Comparison of ENCODE assay signal across 13 cellular contexts in the genomic region with DNA sequence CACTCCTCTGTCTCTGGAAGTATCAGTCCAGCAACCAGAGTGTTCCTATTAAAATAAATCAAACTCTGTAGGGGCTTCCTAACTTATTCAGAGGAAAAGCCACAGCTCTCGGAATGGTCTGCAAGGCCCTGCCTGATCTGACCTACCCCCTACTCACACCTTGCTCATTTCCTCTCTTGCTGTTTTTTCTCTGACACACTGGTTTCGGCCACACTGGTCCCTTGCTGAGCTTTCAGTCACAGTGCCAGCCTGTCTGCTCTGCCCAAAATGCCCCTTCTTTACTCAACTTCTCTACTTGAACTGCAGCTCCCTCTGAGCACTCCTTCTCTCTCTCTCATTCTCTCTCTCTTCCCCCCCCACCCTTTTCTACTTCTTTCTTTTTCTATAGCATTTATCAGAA.
DNase-seq lines count a peak whose midpoint lies in the region; ATAC-seq and TF ChIP-seq lines count a peak whose summit lies in the region.
"Had no signal": no experiment of that assay in that cellular context is flagged by ENCODE, and none has a peak within 500 bp of the region (broad histone marks: within the 10 kb centered on the region; RNA-seq: fewer than 3 reads in every experiment).

No MANE protein-coding gene starts in this region.

- TF ChIP-seq POLR2A in transverse colon (IDR thresholded peaks at IDR 0.05) = no peak

- no peaks in the 10 kb centered on the region for H3K27me3 ChIP-seq in transverse colon

- no peaks in the 10 kb centered on the region for H3K36me3 Mint-ChIP-seq in activated T-cell treated with anti-CD3 and anti-CD28 coated beads, Interleukin-2, amount 50 U/mL, for 72 hours (ENCODE audit: insufficient read depth in 2 of 2)
- peaks cover 7% of the 10 kb centered on the region for H3K36me3 Mint-ChIP-seq in activated naive CD8-positive, alpha-beta T cell treated with anti-CD3 and anti-CD28 coated beads, Interleukin-2, amount 50 U/mL, for 24 hours (ENCODE audit: low read depth)

- TF ChIP-seq EP300 in transverse colon (IDR thresholded peaks at IDR 0.05; ENCODE audit: low read depth) = no peak

- H3K4me1 ChIP-seq in transverse colon = peaks cover 0 to 16% (median 3%) of the 10 kb centered on the region in 4 donors

- 78 to 90% methylated on average over 2 of the region's 2 CpGs for WGBS in transverse colon (ENCODE audit: low coverage in 1 of 2), 2 donors

- H3K27ac Mint-ChIP-seq in activated T-cell treated with anti-CD3 and anti-CD28 coated beads, Interleukin-2, amount 50 U/mL, for 72 hours = peak overlapping the region; percentile 8
- peak overlapping the region; percentile 39 for H3K27ac Mint-ChIP-seq in activated naive CD8-positive, alpha-beta T cell treated with anti-CD3 and anti-CD28 coated beads, Interleukin-2, amount 50 U/mL, for 24 hours

- intact Hi-C loops in transverse colon (cut with DNase I; ENCODE audit: low total_unique reads) = no loop called here

- no peaks in the 10 kb centered on the region for H3K9me3 ChIP-seq in transverse colon

- H3K4me1 Mint-ChIP-seq in activated T-cell treated with anti-CD3 and anti-CD28 coated beads, Interleukin-2, amount 50 U/mL, for 72 hours (ENCODE audit: low read depth) = peaks cover 33% of the 10 kb centered on the region
- H3K4me1 Mint-ChIP-seq in activated naive CD8-positive, alpha-beta T cell treated with anti-CD3 and anti-CD28 coated beads, Interleukin-2, amount 50 U/mL, for 24 hours = peaks cover 37% of the 10 kb centered on the region

- TF ChIP-seq CTCF in transverse colon (IDR thresholded peaks at IDR 0.05) = no peak

- no peak overlapping the region for H3K4me3 Mint-ChIP-seq in activated T-cell treated with anti-CD3 and anti-CD28 coated beads, Interleukin-2, amount 50 U/mL, for 72 hours
- H3K4me3 Mint-ChIP-seq in activated naive CD8-positive, alpha-beta T cell treated with anti-CD3 and anti-CD28 coated beads, Interleukin-2, amount 50 U/mL, for 24 hours = no peak overlapping the region
- H3K4me3 Mint-ChIP-seq: memory B cell, T-cell had no signal

- H3K27me3 Mint-ChIP-seq in activated T-cell treated with anti-CD3 and anti-CD28 coated beads, Interleukin-2, amount 50 U/mL, for 72 hours (ENCODE audit: low read depth) = no peaks in the 10 kb centered on the region
- no peaks in the 10 kb centered on the region for H3K27me3 Mint-ChIP-seq in activated naive CD8-positive, alpha-beta T cell treated with anti-CD3 and anti-CD28 coated beads, Interleukin-2, amount 50 U/mL, for 24 hours
- H3K27me3 Mint-ChIP-seq: memory B cell, T-cell had no signal

- peak; percentile 65 to 80 for ATAC-seq in activated T-cell treated with anti-CD3 and anti-CD28 coated beads, Interleukin-2, amount 50 U/mL, for 72 hours (replicated peaks in 1 of 2)
- peak; percentile 76 for ATAC-seq in HG02938 (IDR thresholded peaks at IDR 0.05; ENCODE audit: unreplicated experiment)
- peak; percentile 58 for ATAC-seq in activated naive CD8-positive, alpha-beta T cell treated with anti-CD3 and anti-CD28 coated beads, Interleukin-2, amount 50 U/mL, for 24 hours
- ATAC-seq: T-cell had no signal

- no peak overlapping the region for H3K27ac ChIP-seq in transverse colon
- H3K27ac ChIP-seq: parathyroid adenoma had no signal

- no peaks in the 10 kb centered on the region for H3K9me3 Mint-ChIP-seq in activated T-cell treated with anti-CD3 and anti-CD28 coated beads, Interleukin-2, amount 50 U/mL, for 72 hours
- H3K9me3 Mint-ChIP-seq in activated naive CD8-positive, alpha-beta T cell treated with anti-CD3 and anti-CD28 coated beads, Interleukin-2, amount 50 U/mL, for 24 hours = no peaks in the 10 kb centered on the region
- H3K9me3 Mint-ChIP-seq: memory B cell, T-cell had no signal

- H3K4me3 ChIP-seq in transverse colon = no peak overlapping the region

- H3K36me3 ChIP-seq in transverse colon = no peaks in the 10 kb centered on the region

- DNase-seq in activated T-cell treated with anti-CD3 and anti-CD28 coated beads, Interleukin-2, amount 50 U/mL, for 72 hours = peak; percentile 5 to 10
- DNase-seq in activated T-cell treated with anti-CD3 and anti-CD28 coated beads for 4 hours = no peak
- DNase-seq in activated naive CD8-positive, alpha-beta T cell treated with anti-CD3 and anti-CD28 coated beads, Interleukin-2, amount 50 U/mL, for 24 hours = no peak
- peak; percentile 18 for DNase-seq in transverse colon
- DNase-seq in inferior parietal cortex (ENCODE audit: extremely low spot score) = no peak
- no peak for DNase-seq in cortex of kidney (lab: John Stamatoyannopoulos, UW)
- DNase-seq in MV-4-11 (lab: John Stamatoyannopoulos, UW) = no peak
- DNase-seq: activated naive CD4-positive, alpha-beta T cell treated with anti-CD3 and anti-CD28 coated beads, Interleukin-2, amount 50 U/mL, for 16 hours; NCI-H446; T-cell had no signal

- in situ Hi-C loops in transverse colon (cut with MboI; ENCODE audit: low pct_ligation_motif_present in 1 of 4, low pct_unique_long_range_greater_than_20kb in 1 of 4, low sequenced_read_pairs in 3 of 4) = no loop called here

Comparison
In these comparisons a context has a peak if more than half of its experiments do, and no peak if none do; other contexts are left out.
1. DNase-seq: peak in activated T-cell treated with anti-CD3 and anti-CD28 coated beads, Interleukin-2, amount 50 U/mL, for 72 hours (2 of 2) and transverse colon (single experiment); none in activated T-cell treated with anti-CD3 and anti-CD28 coated beads for 4 hours (single experiment), activated naive CD8-positive, alpha-beta T cell treated with anti-CD3 and anti-CD28 coated beads, Interleukin-2, amount 50 U/mL, for 24 hours (single experiment), inferior parietal cortex (single experiment), cortex of kidney (single experiment) and MV-4-11 (single experiment).
2. Peak in every context shown above with its lines, with median percentiles within 50 percentile points of each other: ATAC-seq.